In the genomic region with DNA sequence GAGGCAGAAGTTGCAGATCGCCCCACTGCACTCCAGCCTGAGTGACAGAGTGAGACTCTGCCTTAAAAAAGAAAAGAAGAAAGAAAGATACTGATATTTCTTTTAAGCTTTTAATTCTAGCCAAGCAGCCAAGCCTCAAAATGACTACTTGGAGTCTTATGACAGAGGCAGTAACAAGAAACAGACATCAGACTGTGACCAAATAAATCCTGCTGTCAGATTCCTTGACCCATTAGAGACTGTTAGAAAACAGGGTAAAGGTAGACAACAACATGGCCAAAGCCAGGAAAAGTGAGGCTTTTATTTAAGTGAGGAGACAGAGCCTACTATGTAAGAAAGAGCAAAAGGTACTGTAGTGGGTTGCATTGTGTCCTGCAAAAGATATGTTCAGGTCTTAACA, we compare ENCODE assay signal across 26 cellular contexts.
A peak's percentile ranks its signal among the peaks of the same experiment; 100 is the strongest.
DNase-seq lines count a peak whose midpoint lies in the region; ATAC-seq and TF ChIP-seq lines count a peak whose summit lies in the region.
"Had no signal": no experiment of that assay in that cellular context is flagged by ENCODE, and none has a peak within 500 bp of the region (broad histone marks: within the 10 kb centered on the region; RNA-seq: fewer than 3 reads in every experiment).

No MANE protein-coding gene starts in this region.

- H3K4me3 ChIP-seq in psoas muscle: no peak overlapping the region
- H3K4me3 ChIP-seq: BLaER1, SJSA1 had no signal

- H3K4me3 Mint-ChIP-seq in type B pancreatic cell: no peak overlapping the region
- H3K4me3 Mint-ChIP-seq: CD4-positive, CD25-positive, alpha-beta regulatory T cell had no signal

- H3K27me3 ChIP-seq in psoas muscle (ENCODE audit: insufficient read depth in 3 of 3, low read length in 2 of 3): no peaks in the 10 kb centered on the region
- H3K27me3 ChIP-seq: BLaER1, SJSA1 had no signal

- ATAC-seq in SK-N-SH treated with all-trans-retinoic acid at 6 μM for 48 hours: peak; percentile 70
- ATAC-seq in psoas muscle: no peak

- no peaks in the 10 kb centered on the region for H3K9me3 ChIP-seq in psoas muscle
- H3K9me3 ChIP-seq: BLaER1, SJSA1 had no signal

- intact Hi-C loops in psoas muscle (cut with DNase I): no loop called here

- H3K36me3 Mint-ChIP-seq in type B pancreatic cell: peaks cover 9% of the 10 kb centered on the region

- H3K4me1 Mint-ChIP-seq in type B pancreatic cell (ENCODE audit: unreplicated experiment): peaks cover 5% of the 10 kb centered on the region

- DNase-seq in NCI-H1417 (lab: John Stamatoyannopoulos, UW): peak in 2 of 3 experiments; percentile 48 to 61
- no peak for DNase-seq in NCI-H1417 treated with DMSO at 0.1 percent for 48 hours (lab: John Stamatoyannopoulos, UW)
- peak; percentile 23 for DNase-seq in fibroblast of peridontal ligament (ENCODE audit: extremely low read depth)
- no peak for DNase-seq in type B pancreatic cell (ENCODE audit: extremely low spot score, unreplicated experiment)
- DNase-seq in AG20443 (ENCODE audit: low spot score): no peak
- no peak for DNase-seq in psoas muscle
- DNase-seq in DMS 273 treated with DMSO at 0.1 percent for 48 hours (lab: John Stamatoyannopoulos, UW): no peak
- DNase-seq: 8988T; CD4-positive, CD25-positive, alpha-beta regulatory T cell; GOT3; HCEC 1CT; MM.1S; NCI-H1694 treated with DMSO at 0.1 percent for 48 hours; NCI-H2081; NCI-H226; NCI-H510A; NCI-H748 treated with DMSO at 0.1 percent for 48 hours; NK-92 treated with Interleukin-12 subunit alpha and Interleukin-12 subunit beta, amount 100 ng/mL, for 24 hours; Right ventricle myocardium superior; RPMI8226 had no signal

- H3K4me1 ChIP-seq in psoas muscle: no peaks in the 10 kb centered on the region
- H3K4me1 ChIP-seq: SJSA1 had no signal

- TF ChIP-seq CTCF in type B pancreatic cell (conservative IDR thresholded peaks at IDR 0.05): no peak
- no peak for TF ChIP-seq CTCF in psoas muscle (IDR thresholded peaks at IDR 0.05)

- 94 to 100% (median 97%) methylated on average over 1 of the region's 1 CpG for WGBS in psoas muscle, 3 donors

- H3K27ac Mint-ChIP-seq in type B pancreatic cell: peak overlapping the region; percentile 7
- H3K27ac Mint-ChIP-seq: CD4-positive, CD25-positive, alpha-beta regulatory T cell; IgD-negative memory B cell had no signal

- H3K27ac ChIP-seq in psoas muscle: no peak overlapping the region
- H3K27ac ChIP-seq: BLaER1, HL-60, KMS-11, SJSA1 had no signal

- no peaks in the 10 kb centered on the region for H3K27me3 Mint-ChIP-seq in type B pancreatic cell
- H3K27me3 Mint-ChIP-seq: CD4-positive, CD25-positive, alpha-beta regulatory T cell; IgD-negative memory B cell had no signal

- H3K9me3 Mint-ChIP-seq in type B pancreatic cell: no peaks in the 10 kb centered on the region

- H3K36me3 ChIP-seq in psoas muscle (ENCODE audit: insufficient read depth in 1 of 2, low read depth in 1 of 2): no peaks in the 10 kb centered on the region
- H3K36me3 ChIP-seq: BLaER1 had no signal

TF ChIP-seq in SK-N-SH treated with all-trans-retinoic acid at 6 μM for 48 hours, 23 proteins besides CTCF, POLR2A, EP300 and RAD21:
- no peak for TF ChIP-seq PPARA (CRISPR knock-in tag; IDR thresholded peaks at IDR 0.05; ENCODE audit: borderline replicate concordance)
- TF ChIP-seq TOX (CRISPR knock-in tag; IDR thresholded peaks at IDR 0.05; ENCODE audit: borderline replicate concordance): 0 out of 2 replicates have a peak, but pooled peaks have one; percentile 19
- TF ChIP-seq ISL1 (CRISPR knock-in tag; IDR thresholded peaks at IDR 0.05): no peak

Comparison
In these comparisons a context has a peak if more than half of its experiments do, and no peak if none do; other contexts are left out.
1. DNase-seq: peak in NCI-H1417 (2 of 3) and fibroblast of peridontal ligament (single experiment); none in NCI-H1417 treated with DMSO at 0.1 percent for 48 hours (single experiment), type B pancreatic cell (single experiment), AG20443 (single experiment), psoas muscle (0 of 2) and DMS 273 treated with DMSO at 0.1 percent for 48 hours (single experiment).